1 cellular context compared by ENCODE assay signal in the genomic region with DNA sequence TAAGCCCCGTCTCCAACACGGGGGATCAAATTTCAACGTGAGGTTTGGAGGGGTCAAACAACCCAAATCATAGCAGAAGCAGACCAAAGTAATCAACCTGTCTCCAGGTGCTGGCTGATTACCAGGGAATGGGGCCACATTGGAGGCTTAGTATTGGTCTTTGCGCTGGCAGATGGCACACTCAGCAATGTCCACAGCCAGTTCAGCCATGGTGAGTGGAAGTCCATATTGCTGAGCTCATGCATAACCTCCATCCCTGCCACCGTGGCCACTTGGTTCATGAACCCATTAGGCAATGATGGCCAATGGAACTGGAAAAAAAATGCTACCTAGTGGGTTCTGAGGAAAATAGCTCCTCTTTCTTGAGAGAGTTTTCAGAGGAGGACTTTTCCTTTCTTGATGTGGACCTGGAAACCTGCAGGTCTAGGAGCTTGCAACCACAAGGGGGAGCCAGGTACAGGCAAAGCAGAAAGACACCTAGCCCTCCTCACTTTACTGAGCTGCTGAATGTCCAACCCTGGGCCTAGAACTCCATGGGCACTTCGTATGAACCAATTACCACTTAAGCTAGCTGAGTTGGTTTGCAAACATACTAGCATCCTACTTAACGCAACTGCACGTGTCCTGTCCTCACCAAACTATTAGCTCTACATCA.
TF ChIP-seq lines count a peak whose summit lies in the region.

No MANE protein-coding gene starts in this region.

TF ChIP-seq in K562, 482 proteins besides CTCF, POLR2A, EP300 and RAD21 (continued from another document):
- TF ChIP-seq, protein P1, sequence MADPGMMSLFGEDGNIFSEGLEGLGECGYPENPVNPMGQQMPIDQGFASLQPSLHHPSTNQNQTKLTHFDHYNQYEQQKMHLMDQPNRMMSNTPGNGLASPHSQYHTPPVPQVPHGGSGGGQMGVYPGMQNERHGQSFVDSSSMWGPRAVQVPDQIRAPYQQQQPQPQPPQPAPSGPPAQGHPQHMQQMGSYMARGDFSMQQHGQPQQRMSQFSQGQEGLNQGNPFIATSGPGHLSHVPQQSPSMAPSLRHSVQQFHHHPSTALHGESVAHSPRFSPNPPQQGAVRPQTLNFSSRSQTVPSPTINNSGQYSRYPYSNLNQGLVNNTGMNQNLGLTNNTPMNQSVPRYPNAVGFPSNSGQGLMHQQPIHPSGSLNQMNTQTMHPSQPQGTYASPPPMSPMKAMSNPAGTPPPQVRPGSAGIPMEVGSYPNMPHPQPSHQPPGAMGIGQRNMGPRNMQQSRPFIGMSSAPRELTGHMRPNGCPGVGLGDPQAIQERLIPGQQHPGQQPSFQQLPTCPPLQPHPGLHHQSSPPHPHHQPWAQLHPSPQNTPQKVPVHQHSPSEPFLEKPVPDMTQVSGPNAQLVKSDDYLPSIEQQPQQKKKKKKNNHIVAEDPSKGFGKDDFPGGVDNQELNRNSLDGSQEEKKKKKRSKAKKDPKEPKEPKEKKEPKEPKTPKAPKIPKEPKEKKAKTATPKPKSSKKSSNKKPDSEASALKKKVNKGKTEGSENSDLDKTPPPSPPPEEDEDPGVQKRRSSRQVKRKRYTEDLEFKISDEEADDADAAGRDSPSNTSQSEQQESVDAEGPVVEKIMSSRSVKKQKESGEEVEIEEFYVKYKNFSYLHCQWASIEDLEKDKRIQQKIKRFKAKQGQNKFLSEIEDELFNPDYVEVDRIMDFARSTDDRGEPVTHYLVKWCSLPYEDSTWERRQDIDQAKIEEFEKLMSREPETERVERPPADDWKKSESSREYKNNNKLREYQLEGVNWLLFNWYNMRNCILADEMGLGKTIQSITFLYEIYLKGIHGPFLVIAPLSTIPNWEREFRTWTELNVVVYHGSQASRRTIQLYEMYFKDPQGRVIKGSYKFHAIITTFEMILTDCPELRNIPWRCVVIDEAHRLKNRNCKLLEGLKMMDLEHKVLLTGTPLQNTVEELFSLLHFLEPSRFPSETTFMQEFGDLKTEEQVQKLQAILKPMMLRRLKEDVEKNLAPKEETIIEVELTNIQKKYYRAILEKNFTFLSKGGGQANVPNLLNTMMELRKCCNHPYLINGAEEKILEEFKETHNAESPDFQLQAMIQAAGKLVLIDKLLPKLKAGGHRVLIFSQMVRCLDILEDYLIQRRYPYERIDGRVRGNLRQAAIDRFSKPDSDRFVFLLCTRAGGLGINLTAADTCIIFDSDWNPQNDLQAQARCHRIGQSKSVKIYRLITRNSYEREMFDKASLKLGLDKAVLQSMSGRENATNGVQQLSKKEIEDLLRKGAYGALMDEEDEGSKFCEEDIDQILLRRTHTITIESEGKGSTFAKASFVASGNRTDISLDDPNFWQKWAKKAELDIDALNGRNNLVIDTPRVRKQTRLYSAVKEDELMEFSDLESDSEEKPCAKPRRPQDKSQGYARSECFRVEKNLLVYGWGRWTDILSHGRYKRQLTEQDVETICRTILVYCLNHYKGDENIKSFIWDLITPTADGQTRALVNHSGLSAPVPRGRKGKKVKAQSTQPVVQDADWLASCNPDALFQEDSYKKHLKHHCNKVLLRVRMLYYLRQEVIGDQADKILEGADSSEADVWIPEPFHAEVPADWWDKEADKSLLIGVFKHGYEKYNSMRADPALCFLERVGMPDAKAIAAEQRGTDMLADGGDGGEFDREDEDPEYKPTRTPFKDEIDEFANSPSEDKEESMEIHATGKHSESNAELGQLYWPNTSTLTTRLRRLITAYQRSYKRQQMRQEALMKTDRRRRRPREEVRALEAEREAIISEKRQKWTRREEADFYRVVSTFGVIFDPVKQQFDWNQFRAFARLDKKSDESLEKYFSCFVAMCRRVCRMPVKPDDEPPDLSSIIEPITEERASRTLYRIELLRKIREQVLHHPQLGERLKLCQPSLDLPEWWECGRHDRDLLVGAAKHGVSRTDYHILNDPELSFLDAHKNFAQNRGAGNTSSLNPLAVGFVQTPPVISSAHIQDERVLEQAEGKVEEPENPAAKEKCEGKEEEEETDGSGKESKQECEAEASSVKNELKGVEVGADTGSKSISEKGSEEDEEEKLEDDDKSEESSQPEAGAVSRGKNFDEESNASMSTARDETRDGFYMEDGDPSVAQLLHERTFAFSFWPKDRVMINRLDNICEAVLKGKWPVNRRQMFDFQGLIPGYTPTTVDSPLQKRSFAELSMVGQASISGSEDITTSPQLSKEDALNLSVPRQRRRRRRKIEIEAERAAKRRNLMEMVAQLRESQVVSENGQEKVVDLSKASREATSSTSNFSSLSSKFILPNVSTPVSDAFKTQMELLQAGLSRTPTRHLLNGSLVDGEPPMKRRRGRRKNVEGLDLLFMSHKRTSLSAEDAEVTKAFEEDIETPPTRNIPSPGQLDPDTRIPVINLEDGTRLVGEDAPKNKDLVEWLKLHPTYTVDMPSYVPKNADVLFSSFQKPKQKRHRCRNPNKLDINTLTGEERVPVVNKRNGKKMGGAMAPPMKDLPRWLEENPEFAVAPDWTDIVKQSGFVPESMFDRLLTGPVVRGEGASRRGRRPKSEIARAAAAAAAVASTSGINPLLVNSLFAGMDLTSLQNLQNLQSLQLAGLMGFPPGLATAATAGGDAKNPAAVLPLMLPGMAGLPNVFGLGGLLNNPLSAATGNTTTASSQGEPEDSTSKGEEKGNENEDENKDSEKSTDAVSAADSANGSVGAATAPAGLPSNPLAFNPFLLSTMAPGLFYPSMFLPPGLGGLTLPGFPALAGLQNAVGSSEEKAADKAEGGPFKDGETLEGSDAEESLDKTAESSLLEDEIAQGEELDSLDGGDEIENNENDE (IDR thresholded peaks at IDR 0.05; ENCODE audit: low read depth, low read length), result no peak
- TF ChIP-seq ZNF780A (CRISPR knock-in tag; IDR thresholded peaks at IDR 0.05), result no peak
